ENCODE assay signal across 18 cellular contexts in the genomic region with DNA sequence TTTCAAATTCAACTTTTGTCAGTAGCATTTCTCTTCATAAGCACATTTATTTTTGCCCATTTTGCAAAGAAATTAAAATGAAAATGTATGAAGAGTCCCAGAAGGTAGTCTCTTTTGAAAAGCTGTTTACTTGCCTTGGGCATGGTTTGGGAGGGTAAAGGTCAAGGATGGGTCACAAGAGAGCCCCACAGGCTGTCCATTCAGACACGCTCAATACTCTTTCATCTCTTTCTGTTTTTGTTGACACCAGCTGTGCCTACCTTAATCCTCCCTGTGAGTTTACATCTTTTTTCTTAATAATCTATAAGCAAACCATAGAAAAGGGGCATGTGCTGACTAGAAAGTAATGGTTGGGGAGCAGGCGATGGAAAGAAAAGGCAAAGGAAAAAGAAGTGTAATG. TPM values are rescaled to one million over a fixed set of nuclear protein-coding genes. Genes with fewer than 3 reads are reported as not detected.
A peak's percentile ranks its signal among the peaks of the same experiment; 100 is the strongest.
DNase-seq lines count a peak whose midpoint lies in the region; ATAC-seq, FAIRE-seq and TF ChIP-seq lines count a peak whose summit lies in the region.
"Had no signal": no experiment of that assay in that cellular context is flagged by ENCODE, and none has a peak within 500 bp of the region (broad histone marks: within the 10 kb centered on the region; RNA-seq: fewer than 3 reads in every experiment).

No MANE protein-coding gene starts in this region.

- no peaks in the 10 kb centered on the region for H4K20me1 ChIP-seq in HepG2 (ENCODE audit: insufficient read depth, low read length)
- H4K20me1 ChIP-seq: BLaER1 had no signal

- no peak for TF ChIP-seq RAD21 in HepG2 (CRISPR knock-in tag; IDR thresholded peaks at IDR 0.05)

- no peak overlapping the region for H2AFZ ChIP-seq in HepG2 (ENCODE audit: low read length)

- POLR2A ChIA-PET in HepG2 (lab: Yijun Ruan, JAX): no interaction called here

- no TSS peak for BruUV-seq in HepG2 (replicated peaks; lab: Mats Ljungman, UMichigan)

- TF ChIP-seq EP300 in HepG2 (IDR thresholded peaks at IDR 0.05; ENCODE audit: low read depth in 2 of 2, low read length in 2 of 2) (peak in 1 of 2 experiments; percentile 56; a peak in 1 of 4 replicates), HepG2 (CRISPR knock-in tag; IDR thresholded peaks at IDR 0.05; ENCODE audit: borderline replicate concordance) (no peak)

- H3K9me3 ChIP-seq in HepG2 (ENCODE audit: low read length) (no peaks in the 10 kb centered on the region), right lobe of liver (no peaks in the 10 kb centered on the region)
- H3K9me3 ChIP-seq: A549, BLaER1 had no signal

- H3K4me3 Mint-ChIP-seq in brain (no peak overlapping the region), glutamatergic neuron (ENCODE audit: unreplicated experiment) (peak overlapping the region; percentile 62), progenitor cell of endocrine pancreas (ENCODE audit: low read depth) (no peak overlapping the region)
- H3K4me3 Mint-ChIP-seq: CD4-positive, alpha-beta memory T cell had no signal

- H3K9ac ChIP-seq in HepG2 (ENCODE audit: insufficient read depth, low read depth, low read length): no peak overlapping the region
- H3K9ac ChIP-seq: BLaER1 had no signal

- peak overlapping the region; percentile 8; the same call in 1 of the 2 replicates for H3K4me2 ChIP-seq in HepG2 (ENCODE audit: low read depth, low read length)
- H3K4me2 ChIP-seq: A549, BLaER1 had no signal

- H3K9me3 Mint-ChIP-seq in brain: peaks cover 0 to 6% (median 0%) of the 10 kb centered on the region in 5 experiments
- no peaks in the 10 kb centered on the region for H3K9me3 Mint-ChIP-seq in glutamatergic neuron (ENCODE audit: unreplicated experiment)
- H3K9me3 Mint-ChIP-seq in progenitor cell of endocrine pancreas (ENCODE audit: low read depth): no peaks in the 10 kb centered on the region

- H3K4me1 ChIP-seq in HepG2 (ENCODE audit: insufficient read depth, low read length): peaks cover 12% of the 10 kb centered on the region
- no peaks in the 10 kb centered on the region for H3K4me1 ChIP-seq in right lobe of liver
- H3K4me1 ChIP-seq: BLaER1 had no signal

- H3K27ac ChIP-seq in HepG2 (ENCODE audit: extremely low read length, insufficient read depth, low read length) (no peak overlapping the region), right lobe of liver (no peak overlapping the region)
- H3K27ac ChIP-seq: 22Rv1, A549, BLaER1 had no signal

- H3K36me3 ChIP-seq in HepG2 (replicated peaks in 1 of 2; ENCODE audit: control insufficient read depth in 1 of 2, insufficient read depth in 2 of 2, low read length in 2 of 2): no peaks in the 10 kb centered on the region
- no peaks in the 10 kb centered on the region for H3K36me3 ChIP-seq in right lobe of liver
- H3K36me3 ChIP-seq: BLaER1, HAP-1 had no signal

- no peak; the same call in 2 of the 3 replicates for ATAC-seq in HepG2
- no peak for ATAC-seq in right lobe of liver
- ATAC-seq in HG03159 (IDR thresholded peaks at IDR 0.05; ENCODE audit: unreplicated experiment): no peak
- ATAC-seq: A549 had no signal

- H3K36me3 Mint-ChIP-seq in brain: no peaks in the 10 kb centered on the region
- no peaks in the 10 kb centered on the region for H3K36me3 Mint-ChIP-seq in glutamatergic neuron (ENCODE audit: unreplicated experiment)
- H3K36me3 Mint-ChIP-seq in progenitor cell of endocrine pancreas (ENCODE audit: insufficient read depth): no peaks in the 10 kb centered on the region
- H3K36me3 Mint-ChIP-seq: CD14-positive monocyte; CD4-positive, alpha-beta memory T cell had no signal

- H3K27me3 Mint-ChIP-seq in brain: no peaks in the 10 kb centered on the region
- H3K27me3 Mint-ChIP-seq in glutamatergic neuron (ENCODE audit: unreplicated experiment): peaks cover 3% of the 10 kb centered on the region
- no peaks in the 10 kb centered on the region for H3K27me3 Mint-ChIP-seq in progenitor cell of endocrine pancreas
- H3K27me3 Mint-ChIP-seq: CD4-positive, alpha-beta memory T cell had no signal

- H3K27ac Mint-ChIP-seq in brain (peak overlapping the region in 3 of 5 experiments; percentile 11 to 42 (median 16)), glutamatergic neuron (ENCODE audit: unreplicated experiment) (peak overlapping the region; percentile 92), progenitor cell of endocrine pancreas (peak overlapping the region; percentile 21)
- H3K27ac Mint-ChIP-seq: CD14-positive monocyte had no signal

- intact Hi-C loops in HepG2 (cut with micrococcal nuclease; ENCODE audit: unreplicated experiment): no loop called here
- intact Hi-C loops in right lobe of liver (cut with DNase I): no loop called here

- DNase-seq in HepG2 (ENCODE audit: low spot score) (no peak), right lobe of liver (no peak), glutamatergic neuron (no peak), progenitor cell of endocrine pancreas (ENCODE audit: low spot score, unreplicated experiment) (no peak)
- DNase-seq in activated CD4-positive, alpha-beta T cell treated with anti-CD3 and anti-CD28 coated beads, Interleukin-2, amount 50 U/mL, for 4 hours: no peak
- DNase-seq in stimulated activated CD8-positive, alpha-beta memory T cell treated with anti-CD3 and anti-CD28 coated beads, Interleukin-4, amount 100 ng/mL, for 48 hours: no peak
- DNase-seq: CD4-positive, alpha-beta memory T cell; DMS153; DMS79; GDM1 had no signal

- CTCF ChIA-PET in HepG2 (lab: Yijun Ruan, JAX; ENCODE audit: low intra/inter-chr PET ratio, low total read pairs): no interaction called here

- in situ Hi-C loops in HepG2 (cut with HindIII; ENCODE audit: extremely low pct_ligation_motif_present, low pct_unique_long_range_greater_than_20kb): no loop called here

- WGBS in HepG2 (ENCODE audit: low lambda C conversion rate): 30% methylated on average over 2 of the region's 2 CpGs
- WGBS in right lobe of liver (ENCODE audit: insufficient coverage, low coverage, low lambda C conversion rate, missing lambda C conversion rate): 79% methylated on average over 2 of the region's 2 CpGs

- TF ChIP-seq CTCF in HepG2 (CRISPR knock-in tag; IDR thresholded peaks at IDR 0.05) (no peak), right lobe of liver (IDR thresholded peaks at IDR 0.05) (no peak), brain (conservative IDR thresholded peaks at IDR 0.05) (no peak), glutamatergic neuron (IDR thresholded peaks at IDR 0.05; ENCODE audit: partially characterized antibody, unreplicated experiment) (no peak), progenitor cell of endocrine pancreas (IDR thresholded peaks at IDR 0.05; ENCODE audit: unreplicated experiment) (no peak)

- no peak for TF ChIP-seq POLR2A in HepG2 (IDR thresholded peaks at IDR 0.05; ENCODE audit: insufficient read depth in 1 of 2, low read depth in 2 of 2, low read length in 2 of 2)
- TF ChIP-seq POLR2A in right lobe of liver (IDR thresholded peaks at IDR 0.05): no peak

- no peaks in the 10 kb centered on the region for H3K79me2 ChIP-seq in HepG2 (ENCODE audit: insufficient read depth, low read length)

- FAIRE-seq in HepG2 (lab: Jason Lieb, UNC): peak; percentile 26
- FAIRE-seq: A549 had no signal

- peaks cover 52% of the 10 kb centered on the region for H3K4me1 Mint-ChIP-seq in brain
- peaks cover 62% of the 10 kb centered on the region for H3K4me1 Mint-ChIP-seq in glutamatergic neuron (ENCODE audit: low read depth, unreplicated experiment)
- H3K4me1 Mint-ChIP-seq in progenitor cell of endocrine pancreas (ENCODE audit: low read depth): peaks cover 14% of the 10 kb centered on the region
- H3K4me1 Mint-ChIP-seq: CD14-positive monocyte had no signal

- H3K27me3 ChIP-seq in HepG2 (ENCODE audit: control insufficient read depth in 1 of 2, insufficient read depth in 2 of 2, low read length in 2 of 2) (no peaks in the 10 kb centered on the region), right lobe of liver (no peaks in the 10 kb centered on the region)
- H3K27me3 ChIP-seq: BLaER1 had no signal

- no peak overlapping the region for H3K4me3 ChIP-seq in HepG2 (replicated peaks in 1 of 3; ENCODE audit: insufficient read depth in 1 of 3, low read depth in 2 of 3, low read length in 3 of 3)
- H3K4me3 ChIP-seq in right lobe of liver: no peak overlapping the region
- H3K4me3 ChIP-seq: A549, BLaER1, HAP-1 had no signal

TF ChIP-seq in HepG2, 621 proteins besides CTCF, POLR2A, EP300 and RAD21 (continues in another document):
- peak; percentile 52; the same call in 1 of the 2 replicates for TF ChIP-seq FOXJ3 (CRISPR knock-in tag; IDR thresholded peaks at IDR 0.05; ENCODE audit: borderline replicate concordance)
- TF ChIP-seq ZNF572 (CRISPR knock-in tag; IDR thresholded peaks at IDR 0.05): no peak
- no peak for TF ChIP-seq MIXL1 (CRISPR knock-in tag; IDR thresholded peaks at IDR 0.05)
- no peak for TF ChIP-seq DDIT3 (CRISPR knock-in tag; IDR thresholded peaks at IDR 0.05)

RNA-seq across cellular contexts. Expression of gene KLF7, which starts 49.6 kb away (rescaled TPM):
- total RNA-seq in HepG2 (2016; rRNA removed; fragmentation: Illumina TruSeq; extraction: Trizol): 1.9 and 2.6 TPM in 2 replicates
- 1.4 and 2.0 TPM in 2 replicates for total RNA-seq in HepG2 (2016; cell fraction: cytosol; rRNA removed; fragmentation: Illumina TruSeq; extraction: Trizol; ENCODE audit: low read depth)
- total RNA-seq in HepG2 (2016; cell fraction: insoluble cytoplasmic fraction; rRNA removed; fragmentation: Illumina TruSeq; extraction: Trizol): 2.4 and 3.0 TPM in 2 replicates
- total RNA-seq in HepG2 (2016; cell fraction: membrane; rRNA removed; fragmentation: Illumina TruSeq; extraction: Trizol): 0.93 and 1.1 TPM in 2 replicates
- total RNA-seq in HepG2 (2016; cell fraction: nucleus; rRNA removed; fragmentation: Illumina TruSeq; extraction: Trizol): 2.5 and 4.1 TPM in 2 replicates
- polyA plus RNA-seq in HepG2 (2011; rRNA removed): 5.4 and 6.3 TPM in 2 replicates
- polyA plus RNA-seq in HepG2 (2011; cell fraction: cytosol; rRNA removed): 4.0 and 4.2 TPM in 2 replicates
- polyA plus RNA-seq in HepG2 (2011; cell fraction: nucleus; rRNA removed): 21.1 and 21.4 TPM in 2 replicates
- 6.5 and 7.0 TPM in 2 replicates for polyA plus RNA-seq in HepG2 (2012)
- 0.11 and 0.31 TPM in 2 replicates for polyA plus RNA-seq in HepG2 (2016; cell fraction: cytosol; fragmentation: Illumina TruSeq; extraction: Trizol; ENCODE audit: low read depth)
- polyA plus RNA-seq in HepG2 (2016; cell fraction: insoluble cytoplasmic fraction; fragmentation: Illumina TruSeq; extraction: Trizol; ENCODE audit: low read depth): 1.3 and 1.4 TPM in 2 replicates
- polyA plus RNA-seq in HepG2 (2016; cell fraction: membrane; fragmentation: Illumina TruSeq; extraction: Trizol; ENCODE audit: low read depth): 0.61 and 1.3 TPM in 2 replicates
- polyA plus RNA-seq in HepG2 (2016; cell fraction: nucleus; fragmentation: Illumina TruSeq; extraction: Trizol; ENCODE audit: insufficient read depth, low read depth): 3.3 TPM in 2 replicates
- 7.1 and 25.2 TPM in 2 replicates for polyA minus RNA-seq in HepG2 (2011; rRNA and poly(A)+ RNA removed; ENCODE audit: low replicate concordance)
- polyA minus RNA-seq in HepG2 (2011; cell fraction: cytosol; rRNA and poly(A)+ RNA removed): 2.5 and 3.4 TPM in 2 replicates
- 18.7 and 20.8 TPM in 2 replicates for polyA minus RNA-seq in HepG2 (2011; cell fraction: nucleus; rRNA and poly(A)+ RNA removed)
- 10 to 100 TPM in 3 of 6 experiments, 1 to 10 TPM in 3; 3.3 to 14.2 (median 10.2) TPM for total RNA-seq in right lobe of liver
- polyA plus RNA-seq in brain (ENCODE audit: insufficient read depth, low read depth, low replicate concordance): 11.2 TPM
- 323 TPM for total RNA-seq in glutamatergic neuron (ENCODE audit: unreplicated experiment)
- total RNA-seq in progenitor cell of endocrine pancreas: 26.6 and 27.1 TPM in 2 replicates
- total RNA-seq: HT-29 had no signal

Comparison
In these comparisons a context has a peak if more than half of its experiments do, and no peak if none do; other contexts are left out.
1. H3K27ac Mint-ChIP-seq: peak in every context shown above with its lines; median percentile 92 in glutamatergic neuron; 21 in progenitor cell of endocrine pancreas; 16 in brain.
2. RNA of gene KLF7, which starts 49.6 kb away (total RNA-seq): 323 TPM in glutamatergic neuron (single experiment); 26.6 to 27.1 TPM in progenitor cell of endocrine pancreas, 3.3 to 14.2 TPM in right lobe of liver and 0.93 to 4.1 TPM in HepG2; every median in the first group is over 10 times any median in the second.